ENCODE assay signal across 1 cellular context in genomic region chr11:3613998-3614741, GRCh38.
TF ChIP-seq lines count a peak whose summit lies in the region.

No MANE protein-coding gene starts in this region.

TF ChIP-seq in GM12878, 131 proteins besides CTCF, POLR2A, EP300 and RAD21:
- TF ChIP-seq TCF7 (IDR thresholded peaks at IDR 0.05; ENCODE audit: borderline replicate concordance) (no peak), NKRF (conservative IDR thresholded peaks at IDR 0.05) (no peak), JUNB (IDR thresholded peaks at IDR 0.05) (no peak), ZZZ3 (IDR thresholded peaks at IDR 0.05; ENCODE audit: control insufficient read depth, insufficient read length, low read depth) (no peak), MLLT1 (IDR thresholded peaks at IDR 0.05) (no peak), TCF12 (IDR thresholded peaks at IDR 0.05; ENCODE audit: low read depth, low read length) (no peak), CEBPB (IDR thresholded peaks at IDR 0.05; ENCODE audit: borderline replicate concordance in 1 of 2, low read depth in 2 of 2, low read length in 2 of 2) (no peak), CBX3 (IDR thresholded peaks at IDR 0.05; ENCODE audit: borderline replicate concordance, low read depth) (no peak), MEF2B (IDR thresholded peaks at IDR 0.05; ENCODE audit: partially characterized antibody, poor library complexity, severe bottlenecking) (no peak), ZNF622 (IDR thresholded peaks at IDR 0.05) (no peak), BCL3 (IDR thresholded peaks at IDR 0.05; ENCODE audit: borderline replicate concordance, insufficient read depth, low read depth, low read length, poor library complexity, severe bottlenecking) (no peak), ZBTB40 (IDR thresholded peaks at IDR 0.05; ENCODE audit: borderline replicate concordance) (no peak), MEF2A (IDR thresholded peaks at IDR 0.05; ENCODE audit: insufficient read depth, low read depth, low read length) (no peak), ATF3 (IDR thresholded peaks at IDR 0.05; ENCODE audit: borderline replicate concordance, extremely low read depth, low read depth, low read length) (no peak), NR2C1 (IDR thresholded peaks at IDR 0.05) (no peak), REST (IDR thresholded peaks at IDR 0.05; ENCODE audit: low read depth, low read length) (no peak), GABPA (IDR thresholded peaks at IDR 0.05; ENCODE audit: low read depth) (no peak), EED (IDR thresholded peaks at IDR 0.05; ENCODE audit: low read depth) (no peak)
